ENCODE assay signal across 8 cellular contexts in genomic region chr20:34390769-34391447, GRCh38.
DNase-seq lines count a peak whose midpoint lies in the region; ATAC-seq and TF ChIP-seq lines count a peak whose summit lies in the region.

No MANE protein-coding gene starts in this region.

- no peak overlapping the region for H3K4me3 Mint-ChIP-seq in activated T-cell treated with anti-CD3 and anti-CD28 coated beads, Interleukin-2, amount 50 U/mL, for 24 hours
- H3K4me3 Mint-ChIP-seq in stimulated activated naive B cell treated with anti-CD40 and anti-IgM and Interleukin-4, amounts not matched to agents 10 μg/mL and 1 μg/mL and 100 μg/mL, for 72 hours = no peak overlapping the region

- H3K36me3 Mint-ChIP-seq in activated T-cell treated with anti-CD3 and anti-CD28 coated beads, Interleukin-2, amount 50 U/mL, for 24 hours (ENCODE audit: low read depth) = peaks cover 57% of the 10 kb centered on the region
- H3K36me3 Mint-ChIP-seq in stimulated activated naive B cell treated with anti-CD40 and anti-IgM and Interleukin-4, amounts not matched to agents 10 μg/mL and 1 μg/mL and 100 μg/mL, for 72 hours = peaks cover 25 to 38% of the 10 kb centered on the region in 2 donors

- DNase-seq in HS-5 (ENCODE audit: low read depth) (peak; percentile 83), kidney tubule cell (ENCODE audit: low spot score) (peak; percentile 95), NCI-H128 (lab: John Stamatoyannopoulos, UW; ENCODE audit: unreplicated experiment) (no peak)
- peak; percentile 49 for DNase-seq in activated T-cell treated with anti-CD3 and anti-CD28 coated beads, Interleukin-2, amount 50 U/mL, for 24 hours
- DNase-seq in stimulated activated naive B cell treated with anti-CD40 and anti-IgM and Interleukin-4, amounts not matched to agents 10 μg/mL and 1 μg/mL and 100 μg/mL, for 72 hours = no peak

- peak overlapping the region; percentile 76 for H3K27ac Mint-ChIP-seq in activated T-cell treated with anti-CD3 and anti-CD28 coated beads, Interleukin-2, amount 50 U/mL, for 24 hours
- peak overlapping the region; percentile 28 for H3K27ac Mint-ChIP-seq in stimulated activated naive B cell treated with anti-CD40 and anti-IgM and Interleukin-4, amounts not matched to agents 10 μg/mL and 1 μg/mL and 100 μg/mL, for 72 hours

- ATAC-seq in stimulated activated naive B cell treated with anti-CD40 and anti-IgM and Interleukin-4, amounts not matched to agents 10 μg/mL and 1 μg/mL and 100 μg/mL, for 72 hours (replicated peaks) = no peak
- ATAC-seq in HG03520 (IDR thresholded peaks at IDR 0.05; ENCODE audit: unreplicated experiment) (no peak), HG03439 (IDR thresholded peaks at IDR 0.05; ENCODE audit: unreplicated experiment) (no peak)

- H3K9me3 Mint-ChIP-seq in activated T-cell treated with anti-CD3 and anti-CD28 coated beads, Interleukin-2, amount 50 U/mL, for 24 hours = no peaks in the 10 kb centered on the region
- no peaks in the 10 kb centered on the region for H3K9me3 Mint-ChIP-seq in stimulated activated naive B cell treated with anti-CD40 and anti-IgM and Interleukin-4, amounts not matched to agents 10 μg/mL and 1 μg/mL and 100 μg/mL, for 72 hours

- peaks cover 44% of the 10 kb centered on the region for H3K4me1 Mint-ChIP-seq in activated T-cell treated with anti-CD3 and anti-CD28 coated beads, Interleukin-2, amount 50 U/mL, for 24 hours (ENCODE audit: low read depth)
- peaks cover 29 to 51% of the 10 kb centered on the region in 2 donors for H3K4me1 Mint-ChIP-seq in stimulated activated naive B cell treated with anti-CD40 and anti-IgM and Interleukin-4, amounts not matched to agents 10 μg/mL and 1 μg/mL and 100 μg/mL, for 72 hours

- no peaks in the 10 kb centered on the region for H3K27me3 Mint-ChIP-seq in activated T-cell treated with anti-CD3 and anti-CD28 coated beads, Interleukin-2, amount 50 U/mL, for 24 hours
- H3K27me3 Mint-ChIP-seq in stimulated activated naive B cell treated with anti-CD40 and anti-IgM and Interleukin-4, amounts not matched to agents 10 μg/mL and 1 μg/mL and 100 μg/mL, for 72 hours = no peaks in the 10 kb centered on the region

- peak overlapping the region; percentile 36 for H3K27ac ChIP-seq in 22Rv1

- no peak for TF ChIP-seq CTCF in 22Rv1 (IDR thresholded peaks at IDR 0.05)

Comparison
In these comparisons a context has a peak if more than half of its experiments do, and no peak if none do; other contexts are left out.
1. DNase-seq: peak in HS-5 (single experiment), activated T-cell treated with anti-CD3 and anti-CD28 coated beads, Interleukin-2, amount 50 U/mL, for 24 hours (single experiment) and kidney tubule cell (single experiment); none in stimulated activated naive B cell treated with anti-CD40 and anti-IgM and Interleukin-4, amounts not matched to agents 10 μg/mL and 1 μg/mL and 100 μg/mL, for 72 hours (single experiment) and NCI-H128 (single experiment).